11 cellular contexts compared by ENCODE assay signal in genomic region chr10:110059965-110060364, GRCh38. TPM values are rescaled to one million over a fixed set of nuclear protein-coding genes. Genes with fewer than 3 reads are reported as not detected.
DNase-seq lines count a peak whose midpoint lies in the region; ATAC-seq lines count a peak whose summit lies in the region.
"Had no signal": no experiment of that assay in that cellular context is flagged by ENCODE, and none has a peak within 500 bp of the region (broad histone marks: within the 10 kb centered on the region; RNA-seq: fewer than 3 reads in every experiment).

No MANE protein-coding gene starts in this region.

- no peaks in the 10 kb centered on the region for H3K9me3 Mint-ChIP-seq in activated CD4-positive, alpha-beta T cell treated with anti-CD3 and anti-CD28 coated beads, Interleukin-2, amount 10 ng/mL, durations not matched to agents 24 days and 14 days
- no peaks in the 10 kb centered on the region for H3K9me3 Mint-ChIP-seq in central memory CD8-positive, alpha-beta T cell
- no peaks in the 10 kb centered on the region for H3K9me3 Mint-ChIP-seq in natural killer cell treated with Interleukin-12 subunit alpha and Interleukin-12 subunit beta and Interleukin-15 and Interleukin-18, amount 100 ng/mL, for 72 hours

- peak; percentile 59 for ATAC-seq in HG03432 (IDR thresholded peaks at IDR 0.05; ENCODE audit: unreplicated experiment)
- no peak for ATAC-seq in central memory CD8-positive, alpha-beta T cell (replicated peaks; ENCODE audit: extremely low read depth, poor library complexity, severe bottlenecking)
- ATAC-seq in natural killer cell treated with Interleukin-12 subunit alpha and Interleukin-12 subunit beta and Interleukin-15 and Interleukin-18, amount 100 ng/mL, for 72 hours = no peak
- ATAC-seq in HG03095 (IDR thresholded peaks at IDR 0.05; ENCODE audit: unreplicated experiment) = no peak

- DNase-seq in activated CD4-positive, alpha-beta T cell treated with anti-CD3 and anti-CD28 coated beads, Interleukin-2, amount 10 ng/mL, durations not matched to agents 24 days and 14 days = no peak
- no peak for DNase-seq in activated CD4-positive, alpha-beta T cell treated with anti-CD3 and anti-CD28 coated beads, Interleukin-2, amount 50 U/mL, for 1 hour
- no peak for DNase-seq in central memory CD8-positive, alpha-beta T cell (ENCODE audit: low spot score in 2 of 2)
- DNase-seq in natural killer cell treated with Interleukin-12 subunit alpha and Interleukin-12 subunit beta and Interleukin-15 and Interleukin-18, amount 100 ng/mL, for 72 hours (ENCODE audit: low spot score) = no peak
- no peak for DNase-seq in DMS79 treated with DMSO at 0.1 percent for 48 hours (lab: John Stamatoyannopoulos, UW)
- DNase-seq in cerebellum (ENCODE audit: low spot score) = no peak
- DNase-seq: activated CD4-positive, alpha-beta T cell treated with anti-CD3 and anti-CD28 coated beads for 1 hour; NCI-H1092 treated with DMSO at 0.1 percent for 48 hours; NCI-H524 had no signal

- H3K36me3 Mint-ChIP-seq in activated CD4-positive, alpha-beta T cell treated with anti-CD3 and anti-CD28 coated beads, Interleukin-2, amount 10 ng/mL, durations not matched to agents 24 days and 14 days (ENCODE audit: low read depth) = peaks cover 2% of the 10 kb centered on the region
- peaks cover 3% of the 10 kb centered on the region for H3K36me3 Mint-ChIP-seq in central memory CD8-positive, alpha-beta T cell (ENCODE audit: insufficient read depth)
- H3K36me3 Mint-ChIP-seq in natural killer cell treated with Interleukin-12 subunit alpha and Interleukin-12 subunit beta and Interleukin-15 and Interleukin-18, amount 100 ng/mL, for 72 hours = no peaks in the 10 kb centered on the region

- no peaks in the 10 kb centered on the region for H3K27me3 Mint-ChIP-seq in activated CD4-positive, alpha-beta T cell treated with anti-CD3 and anti-CD28 coated beads, Interleukin-2, amount 10 ng/mL, durations not matched to agents 24 days and 14 days
- no peaks in the 10 kb centered on the region for H3K27me3 Mint-ChIP-seq in central memory CD8-positive, alpha-beta T cell
- H3K27me3 Mint-ChIP-seq in natural killer cell treated with Interleukin-12 subunit alpha and Interleukin-12 subunit beta and Interleukin-15 and Interleukin-18, amount 100 ng/mL, for 72 hours = no peaks in the 10 kb centered on the region

- peaks cover 65% of the 10 kb centered on the region for H3K4me1 Mint-ChIP-seq in activated CD4-positive, alpha-beta T cell treated with anti-CD3 and anti-CD28 coated beads, Interleukin-2, amount 10 ng/mL, durations not matched to agents 24 days and 14 days
- H3K4me1 Mint-ChIP-seq in central memory CD8-positive, alpha-beta T cell = peaks cover 78% of the 10 kb centered on the region
- peaks cover 48 to 65% of the 10 kb centered on the region in 2 donors for H3K4me1 Mint-ChIP-seq in natural killer cell treated with Interleukin-12 subunit alpha and Interleukin-12 subunit beta and Interleukin-15 and Interleukin-18, amount 100 ng/mL, for 72 hours (ENCODE audit: low read depth in 2 of 2)

- intact Hi-C loops in activated CD4-positive, alpha-beta T cell treated with anti-CD3 and anti-CD28 coated beads, Interleukin-2, amount 10 ng/mL, durations not matched to agents 24 days and 14 days (cut with micrococcal nuclease) = no loop called here

- H3K4me3 Mint-ChIP-seq in activated CD4-positive, alpha-beta T cell treated with anti-CD3 and anti-CD28 coated beads, Interleukin-2, amount 10 ng/mL, durations not matched to agents 24 days and 14 days = peak overlapping the region; percentile 29
- H3K4me3 Mint-ChIP-seq in central memory CD8-positive, alpha-beta T cell = peak overlapping the region; percentile 32
- H3K4me3 Mint-ChIP-seq in natural killer cell treated with Interleukin-12 subunit alpha and Interleukin-12 subunit beta and Interleukin-15 and Interleukin-18, amount 100 ng/mL, for 72 hours = peak overlapping the region; percentile 4

- H3K27ac Mint-ChIP-seq in activated CD4-positive, alpha-beta T cell treated with anti-CD3 and anti-CD28 coated beads, Interleukin-2, amount 10 ng/mL, durations not matched to agents 24 days and 14 days = peak overlapping the region; percentile 25
- H3K27ac Mint-ChIP-seq in central memory CD8-positive, alpha-beta T cell (ENCODE audit: low read depth) = no peak overlapping the region
- peak overlapping the region; percentile 1 to 90 for H3K27ac Mint-ChIP-seq in natural killer cell treated with Interleukin-12 subunit alpha and Interleukin-12 subunit beta and Interleukin-15 and Interleukin-18, amount 100 ng/mL, for 72 hours

RNA-seq across cellular contexts. Expression of gene ADD3, which starts 52.2 kb away (rescaled TPM):
- total RNA-seq in activated CD4-positive, alpha-beta T cell treated with anti-CD3 and anti-CD28 coated beads, Interleukin-2, amount 10 ng/mL, durations not matched to agents 24 days and 14 days = 28.4 and 28.9 TPM in 2 replicates
- total RNA-seq in natural killer cell treated with Interleukin-12 subunit alpha and Interleukin-12 subunit beta and Interleukin-15 and Interleukin-18, amount 100 ng/mL, for 72 hours = 10 to 100 TPM; 44.0 to 81.5 TPM
- total RNA-seq in cerebellum = 124 TPM
